Comparison of ENCODE assay signal across 14 cellular contexts in genomic region chr7:140402178-140402835, GRCh38. TPM values are rescaled to one million over a fixed set of nuclear protein-coding genes. Genes with fewer than 3 reads are reported as not detected.
DNase-seq lines count a peak whose midpoint lies in the region; ATAC-seq and TF ChIP-seq lines count a peak whose summit lies in the region.
"Had no signal": no experiment of that assay in that cellular context is flagged by ENCODE, and none has a peak within 500 bp of the region (broad histone marks: within the 10 kb centered on the region; RNA-seq: fewer than 3 reads in every experiment).

No MANE protein-coding gene starts in this region.

- no peak overlapping the region for H3K4me2 ChIP-seq in Karpas-422 (ENCODE audit: low read depth, low read length, poor library complexity, severe bottlenecking)
- H3K4me2 ChIP-seq: KMS-11 had no signal

- H3K79me2 ChIP-seq in Karpas-422 (ENCODE audit: low read length), result no peaks in the 10 kb centered on the region

- H3K4me1 ChIP-seq in left ventricle myocardium inferior (peaks cover 22% of the 10 kb centered on the region), Karpas-422 (ENCODE audit: low read length) (peaks cover 15% of the 10 kb centered on the region)

- no peak for TF ChIP-seq CTCF in left ventricle myocardium inferior (IDR thresholded peaks at IDR 0.05; ENCODE audit: borderline replicate concordance)

- H3K27ac ChIP-seq in epithelial cell of prostate (no peak overlapping the region), left ventricle myocardium inferior (replicated peaks) (no peak overlapping the region), Karpas-422 (ENCODE audit: low read length) (no peak overlapping the region)
- H3K27ac ChIP-seq: KMS-11 had no signal

- no peak overlapping the region for H3K4me3 ChIP-seq in left ventricle myocardium inferior
- H3K4me3 ChIP-seq in Karpas-422 (ENCODE audit: low read length), result no peak overlapping the region

- CTCF ChIA-PET in T-cell (lab: Charles Lee), result no interaction called here

- H3K9me3 Mint-ChIP-seq in T-cell, result no peaks in the 10 kb centered on the region

- no peaks in the 10 kb centered on the region for H3K27me3 Mint-ChIP-seq in T-cell

- H3K36me3 Mint-ChIP-seq in T-cell, result peaks cover 3% of the 10 kb centered on the region

- peaks cover 34 to 37% (median 35%) of the 10 kb centered on the region in 3 donors for H3K4me1 Mint-ChIP-seq in T-cell

- H4K20me1 ChIP-seq in Karpas-422 (ENCODE audit: insufficient read depth, low read depth, low read length), result 0 out of 2 replicates have a peak, but pooled peaks cover 3% of the 10 kb centered on the region

- intact Hi-C loops in left ventricle myocardium inferior (cut with micrococcal nuclease), result no loop called here

- POLR2A ChIA-PET in T-cell (lab: Charles Lee), result interaction anchor here in 1 of 2 donors (0.6 kb wide), 2 partner anchors 666 to 1327 kb away, joined by 3 read pairs; no protein-coding TSS in a partner anchor

- no peak for ATAC-seq in T-cell (replicated peaks in 1 of 4)
- no peak for ATAC-seq in HG03175 (IDR thresholded peaks at IDR 0.05; ENCODE audit: unreplicated experiment)

- no peak overlapping the region for H2AFZ ChIP-seq in Karpas-422 (ENCODE audit: low read length)

- H3K27me3 ChIP-seq in left ventricle myocardium inferior (ENCODE audit: low read depth), result peaks cover 37% of the 10 kb centered on the region
- no peaks in the 10 kb centered on the region for H3K27me3 ChIP-seq in Karpas-422 (ENCODE audit: low read length)

- H3K36me3 ChIP-seq in left ventricle myocardium inferior, result no peaks in the 10 kb centered on the region
- H3K36me3 ChIP-seq in Karpas-422 (ENCODE audit: insufficient read depth, low read length), result no peaks in the 10 kb centered on the region

- DNase-seq in A172 (ENCODE audit: low spot score), result peak; percentile 23
- DNase-seq in EH (ENCODE audit: low read depth), result peak; percentile 39
- DNase-seq in T-cell, result no peak
- peak; percentile 10 for DNase-seq in epithelial cell of prostate (ENCODE audit: low read depth, low spot score)
- no peak for DNase-seq in left ventricle myocardium inferior
- no peak for DNase-seq in NCI-H1105 (lab: John Stamatoyannopoulos, UW)
- DNase-seq in Karpas-422, result no peak
- DNase-seq: activated gamma-delta T cell, Calu3, NCI-H510A treated with DMSO at 0.1 percent for 48 hours had no signal

- peak overlapping the region; percentile 59 to 87 for H3K27ac Mint-ChIP-seq in T-cell

- no peaks in the 10 kb centered on the region for H3K9me2 ChIP-seq in Karpas-422 (replicated peaks; ENCODE audit: insufficient read depth, low read length)

- H3K9me3 ChIP-seq in left ventricle myocardium inferior (replicated peaks), result no peaks in the 10 kb centered on the region
- no peaks in the 10 kb centered on the region for H3K9me3 ChIP-seq in Karpas-422 (ENCODE audit: low read length)

- no peak overlapping the region for H3K9ac ChIP-seq in Karpas-422 (ENCODE audit: low read length)
- H3K9ac ChIP-seq: KMS-11 had no signal

- H3K4me3 Mint-ChIP-seq in T-cell, result peak overlapping the region; percentile 42 to 100 (median 57)

RNA-seq across cellular contexts. Expression of gene RAB19, which starts 1.6 kb away (rescaled TPM):
- total RNA-seq in A172 (2014; rRNA removed; shearing (Covaris generic)), result not detected in 2 replicates
- total RNA-seq in T-cell, result 1 to 10 TPM; 4.3 to 8.9 (median 5.6) TPM
- not detected for total RNA-seq in left ventricle myocardium inferior
- total RNA-seq in Karpas-422 (2014; rRNA removed; shearing (Covaris generic); ENCODE audit: low replicate concordance), result not detected in 2 replicates
- total RNA-seq: endothelial cell of umbilical vein, osteocyte had no signal

RNA-seq across cellular contexts. Expression of gene SLC37A3, which starts 4.0 kb away (rescaled TPM):
- 7.6 and 10.8 TPM in 2 replicates for total RNA-seq in A172 (2014; rRNA removed; shearing (Covaris generic))
- total RNA-seq in T-cell (10 to 100 TPM; 23.2 to 50.5 (median 38.1) TPM), left ventricle myocardium inferior (7.5 TPM)
- total RNA-seq in Karpas-422 (2014; rRNA removed; shearing (Covaris generic); ENCODE audit: low replicate concordance), result 4.2 and 5.6 TPM in 2 replicates

Comparison
In these comparisons a context has a peak if more than half of its experiments do, and no peak if none do; other contexts are left out.
1. DNase-seq: peak in A172 (single experiment), EH (single experiment) and epithelial cell of prostate (single experiment); none in T-cell (0 of 34), left ventricle myocardium inferior (single experiment), NCI-H1105 (single experiment) and Karpas-422 (single experiment).